1 cellular context compared by ENCODE assay signal in genomic region chr2:11746807-11747459, GRCh38.
TF ChIP-seq lines count a peak whose summit lies in the region.

No MANE protein-coding gene starts in this region.

TF ChIP-seq in HepG2, 621 proteins besides CTCF, POLR2A, EP300 and RAD21 (continued from another document and continues in another):
- TF ChIP-seq BRCA1 (CRISPR knock-in tag; IDR thresholded peaks at IDR 0.05) (0 out of 2 replicates have a peak, but pooled peaks have one; percentile 51), MAZ (IDR thresholded peaks at IDR 0.05; ENCODE audit: borderline replicate concordance, low read depth, low read length) (no peak), MAZ (CRISPR knock-in tag; IDR thresholded peaks at IDR 0.05; ENCODE audit: low read depth) (no peak), ZNF580 (CRISPR knock-in tag; IDR thresholded peaks at IDR 0.05; ENCODE audit: borderline replicate concordance, low read depth) (peak; percentile 31; the same call in 1 of the 2 replicates), SP2 (CRISPR knock-in tag; IDR thresholded peaks at IDR 0.05) (no peak), ZFAT (CRISPR knock-in tag; conservative IDR thresholded peaks at IDR 0.05) (no peak), MTA1 (CRISPR knock-in tag; IDR thresholded peaks at IDR 0.05; ENCODE audit: borderline replicate concordance) (0 out of 2 replicates have a peak, but pooled peaks have one; percentile 29), ZEB1 (IDR thresholded peaks at IDR 0.05; ENCODE audit: insufficient replicate concordance, low read depth) (no peak), SMARCC2 (IDR thresholded peaks at IDR 0.05) (no peak), ZNF644 (CRISPR knock-in tag; IDR thresholded peaks at IDR 0.05; ENCODE audit: low read depth) (no peak), NR2F1 (CRISPR knock-in tag; IDR thresholded peaks at IDR 0.05) (peak; percentile 75 to 79; a peak in 3 of 4 replicates), ZNF160 (CRISPR knock-in tag; IDR thresholded peaks at IDR 0.05) (no peak), ATAD3A (CRISPR knock-in tag; IDR thresholded peaks at IDR 0.05) (no peak), YEATS4 (CRISPR knock-in tag; IDR thresholded peaks at IDR 0.05; ENCODE audit: borderline replicate concordance) (peak; percentile 58), ZNF619 (CRISPR knock-in tag; IDR thresholded peaks at IDR 0.05) (no peak), GABPB1 (CRISPR knock-in tag; IDR thresholded peaks at IDR 0.05) (peak; percentile 55), MEF2D (CRISPR knock-in tag; IDR thresholded peaks at IDR 0.05) (0 out of 2 replicates have a peak, but pooled peaks have one; percentile 58), TBP (CRISPR knock-in tag; IDR thresholded peaks at IDR 0.05) (no peak), KLF9 (CRISPR knock-in tag; IDR thresholded peaks at IDR 0.05; ENCODE audit: low read depth) (peak; percentile 6; the same call in 1 of the 2 replicates), CREB1 (IDR thresholded peaks at IDR 0.05) (no peak), CREB1 (CRISPR knock-in tag; IDR thresholded peaks at IDR 0.05) (no peak), ZBTB7A (CRISPR knock-in tag; IDR thresholded peaks at IDR 0.05) (0 out of 2 replicates have a peak, but pooled peaks have one; percentile 2), TARDBP (CRISPR knock-in tag; IDR thresholded peaks at IDR 0.05) (peak; percentile 47; the same call in 1 of the 2 replicates), TEAD3 (CRISPR knock-in tag; optimal IDR thresholded peaks at IDR 0.05; ENCODE audit: borderline replicate concordance) (peak; percentile 54), NFAT5 (CRISPR knock-in tag; IDR thresholded peaks at IDR 0.05) (no peak), HNF4A (CRISPR knock-in tag; IDR thresholded peaks at IDR 0.05) (peak; percentile 46; the same call in 1 of the 2 replicates), ZNF318 (CRISPR knock-in tag; IDR thresholded peaks at IDR 0.05) (0 out of 2 replicates have a peak, but pooled peaks have one; percentile 53), JUNB (CRISPR knock-in tag; IDR thresholded peaks at IDR 0.05; ENCODE audit: borderline replicate concordance) (no peak), ZNF343 (CRISPR knock-in tag; IDR thresholded peaks at IDR 0.05) (no peak), ZMAT3 (CRISPR knock-in tag; conservative IDR thresholded peaks at IDR 0.05) (peak; percentile 38; the same call in 1 of the 2 replicates), NKX3-1 (CRISPR knock-in tag; IDR thresholded peaks at IDR 0.05) (peak; percentile 33), SNAPC5 (CRISPR knock-in tag; IDR thresholded peaks at IDR 0.05; ENCODE audit: borderline replicate concordance) (no peak), PHF8 (CRISPR knock-in tag; IDR thresholded peaks at IDR 0.05) (peak; percentile 74), STAT5B (CRISPR knock-in tag; IDR thresholded peaks at IDR 0.05) (no peak), ZNF678 (CRISPR knock-in tag; IDR thresholded peaks at IDR 0.05) (peak; percentile 65; the same call in 1 of the 2 replicates), ZFP37 (CRISPR knock-in tag; IDR thresholded peaks at IDR 0.05; ENCODE audit: borderline replicate concordance) (0 out of 2 replicates have a peak, but pooled peaks have one; percentile 57)
- TF ChIP-seq, protein P1, sequence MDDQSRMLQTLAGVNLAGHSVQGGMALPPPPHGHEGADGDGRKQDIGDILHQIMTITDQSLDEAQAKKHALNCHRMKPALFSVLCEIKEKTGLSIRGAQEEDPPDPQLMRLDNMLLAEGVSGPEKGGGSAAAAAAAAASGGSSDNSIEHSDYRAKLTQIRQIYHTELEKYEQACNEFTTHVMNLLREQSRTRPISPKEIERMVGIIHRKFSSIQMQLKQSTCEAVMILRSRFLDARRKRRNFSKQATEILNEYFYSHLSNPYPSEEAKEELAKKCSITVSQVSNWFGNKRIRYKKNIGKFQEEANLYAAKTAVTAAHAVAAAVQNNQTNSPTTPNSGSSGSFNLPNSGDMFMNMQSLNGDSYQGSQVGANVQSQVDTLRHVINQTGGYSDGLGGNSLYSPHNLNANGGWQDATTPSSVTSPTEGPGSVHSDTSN (CRISPR knock-in tag; IDR thresholded peaks at IDR 0.05; ENCODE audit: borderline replicate concordance): no peak
- TF ChIP-seq, protein P2, sequence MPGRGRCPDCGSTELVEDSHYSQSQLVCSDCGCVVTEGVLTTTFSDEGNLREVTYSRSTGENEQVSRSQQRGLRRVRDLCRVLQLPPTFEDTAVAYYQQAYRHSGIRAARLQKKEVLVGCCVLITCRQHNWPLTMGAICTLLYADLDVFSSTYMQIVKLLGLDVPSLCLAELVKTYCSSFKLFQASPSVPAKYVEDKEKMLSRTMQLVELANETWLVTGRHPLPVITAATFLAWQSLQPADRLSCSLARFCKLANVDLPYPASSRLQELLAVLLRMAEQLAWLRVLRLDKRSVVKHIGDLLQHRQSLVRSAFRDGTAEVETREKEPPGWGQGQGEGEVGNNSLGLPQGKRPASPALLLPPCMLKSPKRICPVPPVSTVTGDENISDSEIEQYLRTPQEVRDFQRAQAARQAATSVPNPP (CRISPR knock-in tag; IDR thresholded peaks at IDR 0.05): 0 out of 2 replicates have a peak, but pooled peaks have one; percentile 24
- TF ChIP-seq, protein P3, sequence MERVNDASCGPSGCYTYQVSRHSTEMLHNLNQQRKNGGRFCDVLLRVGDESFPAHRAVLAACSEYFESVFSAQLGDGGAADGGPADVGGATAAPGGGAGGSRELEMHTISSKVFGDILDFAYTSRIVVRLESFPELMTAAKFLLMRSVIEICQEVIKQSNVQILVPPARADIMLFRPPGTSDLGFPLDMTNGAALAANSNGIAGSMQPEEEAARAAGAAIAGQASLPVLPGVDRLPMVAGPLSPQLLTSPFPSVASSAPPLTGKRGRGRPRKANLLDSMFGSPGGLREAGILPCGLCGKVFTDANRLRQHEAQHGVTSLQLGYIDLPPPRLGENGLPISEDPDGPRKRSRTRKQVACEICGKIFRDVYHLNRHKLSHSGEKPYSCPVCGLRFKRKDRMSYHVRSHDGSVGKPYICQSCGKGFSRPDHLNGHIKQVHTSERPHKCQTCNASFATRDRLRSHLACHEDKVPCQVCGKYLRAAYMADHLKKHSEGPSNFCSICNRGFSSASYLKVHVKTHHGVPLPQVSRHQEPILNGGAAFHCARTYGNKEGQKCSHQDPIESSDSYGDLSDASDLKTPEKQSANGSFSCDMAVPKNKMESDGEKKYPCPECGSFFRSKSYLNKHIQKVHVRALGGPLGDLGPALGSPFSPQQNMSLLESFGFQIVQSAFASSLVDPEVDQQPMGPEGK (CRISPR knock-in tag; IDR thresholded peaks at IDR 0.05): 0 out of 2 replicates have a peak, but pooled peaks have one; percentile 33
- TF ChIP-seq, protein P4, sequence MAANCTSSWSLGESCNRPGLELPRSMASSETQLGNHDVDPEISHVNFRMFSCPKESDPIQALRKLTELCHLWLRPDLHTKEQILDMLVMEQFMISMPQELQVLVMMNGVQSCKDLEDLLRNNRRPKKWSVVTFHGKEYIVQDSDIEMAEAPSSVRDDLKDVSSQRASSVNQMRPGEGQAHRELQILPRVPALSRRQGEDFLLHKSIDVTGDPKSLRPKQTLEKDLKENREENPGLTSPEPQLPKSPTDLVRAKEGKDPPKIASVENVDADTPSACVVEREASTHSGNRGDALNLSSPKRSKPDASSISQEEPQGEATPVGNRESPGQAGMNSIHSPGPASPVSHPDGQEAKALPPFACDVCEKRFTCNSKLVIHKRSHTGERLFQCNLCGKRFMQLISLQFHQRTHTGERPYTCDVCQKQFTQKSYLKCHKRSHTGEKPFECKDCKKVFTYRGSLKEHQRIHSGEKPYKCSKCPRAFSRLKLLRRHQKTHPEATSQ (CRISPR knock-in tag; IDR thresholded peaks at IDR 0.05; ENCODE audit: borderline replicate concordance): no peak
